In genomic region chr2:69831354-69831905, GRCh38 we compare ENCODE assay signal across 1 cellular context.
TF ChIP-seq lines count a peak whose summit lies in the region.

No MANE protein-coding gene starts in this region.

TF ChIP-seq in A549, 52 proteins besides CTCF, POLR2A, EP300 and RAD21 (continued from another document):
- TF ChIP-seq JUNB (IDR thresholded peaks at IDR 0.05) (no peak), EHMT2 (IDR thresholded peaks at IDR 0.05; ENCODE audit: low read depth) (no peak), CHD4 (IDR thresholded peaks at IDR 0.05; ENCODE audit: borderline replicate concordance) (no peak), USF2 (IDR thresholded peaks at IDR 0.05) (no peak), BHLHE40 (IDR thresholded peaks at IDR 0.05; ENCODE audit: low read depth, low read length) (no peak), NPAS2 (CRISPR knock-in tag; IDR thresholded peaks at IDR 0.05; ENCODE audit: borderline replicate concordance) (no peak), CBX2 (IDR thresholded peaks at IDR 0.05; ENCODE audit: borderline replicate concordance, low read depth) (no peak), HOXA7 (CRISPR knock-in tag; IDR thresholded peaks at IDR 0.05) (no peak)
TF ChIP-seq in A549: peak in this region for 0.
